Comparison of ENCODE assay signal across 9 cellular contexts in genomic region chrX:40474205-40474626, GRCh38.
DNase-seq lines count a peak whose midpoint lies in the region; ATAC-seq, FAIRE-seq and TF ChIP-seq lines count a peak whose summit lies in the region.
"Had no signal": no experiment of that assay in that cellular context is flagged by ENCODE, and none has a peak within 500 bp of the region (broad histone marks: within the 10 kb centered on the region; RNA-seq: fewer than 3 reads in every experiment).

No MANE protein-coding gene starts in this region.

- in situ Hi-C loops in IMR-90 (cut with MboI; ENCODE audit: low sequenced_read_pairs) = no loop called here
- in situ Hi-C loops in astrocyte of the cerebellum (cut with HindIII; ENCODE audit: low sequenced_read_pairs) = no loop called here
- in situ Hi-C loops in HepG2 (cut with HindIII; ENCODE audit: extremely low pct_ligation_motif_present, low pct_unique_long_range_greater_than_20kb) = loop anchor here (10.0 kb wide), 1 partner anchor 159 kb away; no protein-coding TSS in a partner anchor
- in situ Hi-C loops in GM13977 (cut with MboI; ENCODE audit: low pct_unique_long_range_greater_than_20kb, low sequenced_read_pairs, unreplicated experiment) = no loop called here

- TF ChIP-seq POLR2A in IMR-90 (IDR thresholded peaks at IDR 0.05; ENCODE audit: low read depth, low read length) (no peak), HepG2 (IDR thresholded peaks at IDR 0.05; ENCODE audit: insufficient read depth in 1 of 2, low read depth in 2 of 2, low read length in 2 of 2) (no peak)

- no peak for TF ChIP-seq EP300 in HepG2 (IDR thresholded peaks at IDR 0.05; ENCODE audit: low read depth in 2 of 2, low read length in 2 of 2)
- no peak for TF ChIP-seq EP300 in HepG2 (CRISPR knock-in tag; IDR thresholded peaks at IDR 0.05; ENCODE audit: borderline replicate concordance)

- no peak overlapping the region; the same call in 1 of the 2 replicates for H3K18ac ChIP-seq in IMR-90 (ENCODE audit: low read depth, low read length)

- H2AFZ ChIP-seq in IMR-90 (replicated peaks; ENCODE audit: low read length, poor library complexity) = peak overlapping the region; percentile 46
- H2AFZ ChIP-seq in HepG2 (ENCODE audit: low read length) = no peak overlapping the region

- CTCF ChIA-PET in IMR-90 (lab: Yijun Ruan, JAX) = no interaction called here
- CTCF ChIA-PET in HepG2 (lab: Yijun Ruan, JAX; ENCODE audit: low intra/inter-chr PET ratio, low total read pairs) = no interaction called here

- no CpG with 5 or more reads among the region's 14 CpGs for WGBS in IMR-90 (ENCODE audit: extremely low coverage in 2 of 2, insufficient read length in 1 of 2), 2 experiments
- WGBS in HepG2 (ENCODE audit: low lambda C conversion rate) = 0% methylated on average over 1 of the region's 14 CpGs

- H3K27ac ChIP-seq in IMR-90 (ENCODE audit: insufficient read depth, low read length) (no peak overlapping the region), HepG2 (ENCODE audit: extremely low read length, insufficient read depth, low read length) (no peak overlapping the region)

- dilution Hi-C loops in IMR-90 (cut with HindIII; ENCODE audit: low sequenced_read_pairs, unreplicated experiment) = no loop called here

- H3K79me1 ChIP-seq in IMR-90 (ENCODE audit: low read depth in 1 of 2, low read length in 2 of 2) = no peaks in the 10 kb centered on the region

- peak; percentile 16; the same call in 1 of the 2 replicates for ATAC-seq in IMR-90 (ENCODE audit: low read depth)
- ATAC-seq in HepG2 = peak; percentile 78
- ATAC-seq in HG03097 (IDR thresholded peaks at IDR 0.05; ENCODE audit: low FRiP score, unreplicated experiment) = no peak

- TF ChIP-seq CTCF in IMR-90 (conservative IDR thresholded peaks at IDR 0.05; ENCODE audit: low read depth, low read length) (no peak), astrocyte of the cerebellum (IDR thresholded peaks at IDR 0.05; ENCODE audit: low read depth, low read length, missing control alignments) (no peak), HepG2 (CRISPR knock-in tag; IDR thresholded peaks at IDR 0.05) (no peak), GM13977 (IDR thresholded peaks at IDR 0.05; ENCODE audit: extremely low read depth, insufficient read depth, missing control alignments) (no peak)

- H2AK9ac ChIP-seq in IMR-90 (replicated peaks; ENCODE audit: low read depth, low read length, poor library complexity) = no peak overlapping the region

- no peak overlapping the region for H4K5ac ChIP-seq in IMR-90 (ENCODE audit: low read depth, low read length)

- H3K36me3 ChIP-seq in IMR-90 (ENCODE audit: control insufficient read depth, insufficient read depth, low read length) (no peaks in the 10 kb centered on the region), HepG2 (replicated peaks in 1 of 2; ENCODE audit: control insufficient read depth in 1 of 2, insufficient read depth in 2 of 2, low read length in 2 of 2) (no peaks in the 10 kb centered on the region)

- no peaks in the 10 kb centered on the region; the same call in 1 of the 2 replicates for H4K20me1 ChIP-seq in IMR-90 (ENCODE audit: insufficient read depth, low read length)
- no peaks in the 10 kb centered on the region for H4K20me1 ChIP-seq in HepG2 (ENCODE audit: insufficient read depth, low read length)

- FAIRE-seq in HepG2 (lab: Jason Lieb, UNC) = no peak

- no peak overlapping the region for H3K9ac ChIP-seq in IMR-90 (ENCODE audit: low read depth, low read length)
- H3K9ac ChIP-seq in HepG2 (ENCODE audit: insufficient read depth, low read depth, low read length) = no peak overlapping the region

- DNase-seq in COLO668 (lab: John Stamatoyannopoulos, UW; ENCODE audit: unreplicated experiment) (peak; percentile 71), IMR-90 (peak; percentile 4), astrocyte of the cerebellum (ENCODE audit: low read depth) (peak; percentile 16), HepG2 (ENCODE audit: low spot score) (peak; percentile 20), GM13977 (ENCODE audit: low spot score) (no peak)
- DNase-seq in stimulated activated CD4-positive, alpha-beta T cell treated with anti-CD3 and anti-CD28 coated beads, Interleukin-1b, Interleukin-23, amount 100 ng/mL, for 48 hours = no peak
- no peak for DNase-seq in activated CD4-positive, alpha-beta T cell treated with anti-CD3 and anti-CD28 coated beads for 4 hours
- DNase-seq: NCI-H226 had no signal

- H3K27me3 ChIP-seq in IMR-90 (ENCODE audit: control insufficient read depth, insufficient read depth, low read length) (peaks cover 26% of the 10 kb centered on the region), HepG2 (ENCODE audit: control insufficient read depth in 1 of 2, insufficient read depth in 2 of 2, low read length in 2 of 2) (no peaks in the 10 kb centered on the region)

- H3K9me3 ChIP-seq in IMR-90 (ENCODE audit: control insufficient read depth, insufficient read depth, low read length) (no peaks in the 10 kb centered on the region), HepG2 (ENCODE audit: low read length) (no peaks in the 10 kb centered on the region)

- no peak overlapping the region for H4K91ac ChIP-seq in IMR-90 (ENCODE audit: insufficient read depth, low read depth, low read length)

- no peaks in the 10 kb centered on the region for H3K9me1 ChIP-seq in IMR-90 (ENCODE audit: insufficient read depth, low read length)

- no peak overlapping the region for H2BK20ac ChIP-seq in IMR-90 (ENCODE audit: low read depth, low read length)

- H3K79me2 ChIP-seq in HepG2 (ENCODE audit: insufficient read depth, low read length) = no peaks in the 10 kb centered on the region

- POLR2A ChIA-PET in IMR-90 (lab: Charles Lee; ENCODE audit: unreplicated experiment) = no interaction called here
- POLR2A ChIA-PET in HepG2 (lab: Yijun Ruan, JAX) = interaction anchor here (0.9 kb wide), 1 partner anchor 461 kb away, joined by 5 read pairs; no protein-coding TSS in a partner anchor

- H3K4me1 ChIP-seq in IMR-90 (ENCODE audit: control insufficient read depth, insufficient read depth, low read length) = peaks cover 2% of the 10 kb centered on the region; the same call in 1 of the 2 replicates
- peaks cover 39% of the 10 kb centered on the region for H3K4me1 ChIP-seq in HepG2 (ENCODE audit: insufficient read depth, low read length)

- H3K23ac ChIP-seq in IMR-90 (ENCODE audit: low read depth, low read length) = no peak overlapping the region

- H2AK5ac ChIP-seq in IMR-90 (ENCODE audit: low read depth, low read length) = no peak overlapping the region

- no peak overlapping the region for H2BK15ac ChIP-seq in IMR-90 (ENCODE audit: low read depth, low read length)

- no peak overlapping the region for H3K4me2 ChIP-seq in IMR-90 (ENCODE audit: low read depth, low read length)
- H3K4me2 ChIP-seq in HepG2 (ENCODE audit: low read depth, low read length) = peak overlapping the region; percentile 61

- TF ChIP-seq RAD21 in IMR-90 (IDR thresholded peaks at IDR 0.05; ENCODE audit: low read length) (no peak), HepG2 (CRISPR knock-in tag; IDR thresholded peaks at IDR 0.05) (no peak)

- H3K4me3 ChIP-seq in IMR-90 (ENCODE audit: insufficient read depth, low read depth, low read length) = no peak overlapping the region
- no peak overlapping the region for H3K4me3 ChIP-seq in astrocyte of the cerebellum (ENCODE audit: low read depth, low read length)
- H3K4me3 ChIP-seq in HepG2 (replicated peaks in 1 of 3; ENCODE audit: insufficient read depth in 1 of 3, low read depth in 2 of 3, low read length in 3 of 3) = peak overlapping the region in 1 of 3 experiments; percentile 43; a peak in 1 of 6 replicates

- no peak overlapping the region for H4K8ac ChIP-seq in IMR-90 (ENCODE audit: low read depth in 2 of 2, low read length in 2 of 2)

- intact Hi-C loops in IMR-90 (cut with micrococcal nuclease) = no loop called here
- intact Hi-C loops in HepG2 (cut with micrococcal nuclease; ENCODE audit: unreplicated experiment) = no loop called here

- no peak overlapping the region for H2BK5ac ChIP-seq in IMR-90 (ENCODE audit: low read depth, low read length, poor library complexity, severe bottlenecking)

- no peak overlapping the region for H3K14ac ChIP-seq in IMR-90 (replicated peaks; ENCODE audit: low read depth, low read length)

- H3K56ac ChIP-seq in IMR-90 (ENCODE audit: extremely low read depth, insufficient read depth, low read length) = no peak overlapping the region

- BruUV-seq in IMR-90 (replicated peaks; lab: Mats Ljungman, UMichigan) = no TSS peak
- BruUV-seq in HepG2 (replicated peaks; lab: Mats Ljungman, UMichigan) = no TSS peak

- H2BK120ac ChIP-seq in IMR-90 (ENCODE audit: low read depth, low read length) = no peak overlapping the region

- H3K4ac ChIP-seq in IMR-90 (ENCODE audit: low read depth, low read length) = no peak overlapping the region

TF ChIP-seq in IMR-90, 13 proteins besides CTCF, POLR2A, EP300 and RAD21 (continues in another document):
- TF ChIP-seq USF2 (IDR thresholded peaks at IDR 0.05; ENCODE audit: low read depth, low read length) (no peak), CHD1 (IDR thresholded peaks at IDR 0.05; ENCODE audit: low read depth, low read length) (no peak)

TF ChIP-seq in HepG2, 621 proteins besides CTCF, POLR2A, EP300 and RAD21 (continues in another document):
- peak; percentile 37; the same call in 1 of the 2 replicates for TF ChIP-seq UBTF (CRISPR knock-in tag; IDR thresholded peaks at IDR 0.05)
- TF ChIP-seq ZNF292 (CRISPR knock-in tag; IDR thresholded peaks at IDR 0.05; ENCODE audit: borderline replicate concordance, low read depth) = peak; percentile 47; the same call in 1 of the 2 replicates
- TF ChIP-seq TSC22D2 (CRISPR knock-in tag; IDR thresholded peaks at IDR 0.05; ENCODE audit: borderline replicate concordance) = no peak
- peak; percentile 21; the same call in 1 of the 2 replicates for TF ChIP-seq ZFX (CRISPR knock-in tag; IDR thresholded peaks at IDR 0.05; ENCODE audit: low read depth)

Comparison
In these comparisons a context has a peak if more than half of its experiments do, and no peak if none do; other contexts are left out.
1. DNase-seq: peak in COLO668 (single experiment), IMR-90 (single experiment), astrocyte of the cerebellum (single experiment) and HepG2 (single experiment); none in stimulated activated CD4-positive, alpha-beta T cell treated with anti-CD3 and anti-CD28 coated beads, Interleukin-1b, Interleukin-23, amount 100 ng/mL, for 48 hours (single experiment), activated CD4-positive, alpha-beta T cell treated with anti-CD3 and anti-CD28 coated beads for 4 hours (0 of 2) and GM13977 (single experiment).